Comparison of ENCODE assay signal across 30 cellular contexts in genomic region chr15:89774492-89774891, GRCh38. TPM values are rescaled to one million over a fixed set of nuclear protein-coding genes. Genes with fewer than 3 reads are reported as not detected.
DNase-seq lines count a peak whose midpoint lies in the region; ATAC-seq, FAIRE-seq and TF ChIP-seq lines count a peak whose summit lies in the region.
"Had no signal": no experiment of that assay in that cellular context is flagged by ENCODE, and none has a peak within 500 bp of the region (broad histone marks: within the 10 kb centered on the region; RNA-seq: fewer than 3 reads in every experiment).

No MANE protein-coding gene starts in this region.

- CTCF ChIA-PET in RWPE1 (lab: Yijun Ruan, JAX): interaction anchor here (1.0 to 1.6 kb wide), 3 partner anchors 13 to 114 kb away, joined by 3 to 4 read pairs (median 3); no protein-coding TSS in a partner anchor

- H3K27me3 ChIP-seq in bronchial epithelial cell (ENCODE audit: control insufficient read depth, insufficient read depth, low read length): no peaks in the 10 kb centered on the region
- peaks cover 0 to 35% (median 9%) of the 10 kb centered on the region in 7 donors for H3K27me3 ChIP-seq in spleen (replicated peaks in 1 of 7)

- H3K4me3 ChIP-seq in bronchial epithelial cell (ENCODE audit: low read depth, low read length) (no peak overlapping the region), spleen (no peak overlapping the region)
- H3K4me3 ChIP-seq: BLaER1, GM23338, HAP-1 had no signal

- H3K27ac Mint-ChIP-seq in activated naive CD4-positive, alpha-beta T cell treated with anti-CD3 and anti-CD28 coated beads, Interleukin-2, amount 50 U/mL, for 72 hours: no peak overlapping the region
- H3K27ac Mint-ChIP-seq: CD4-positive, alpha-beta T cell; GM23338 had no signal

- DNase-seq in RWPE1 (ENCODE audit: low spot score) (peak; percentile 41), bronchial epithelial cell (ENCODE audit: low read depth) (peak; percentile 72), islet precursor cell (peak; percentile 61), spleen (peak; percentile 28), 8988T (no peak), retina (no peak), DMS 273 (lab: John Stamatoyannopoulos, UW; ENCODE audit: unreplicated experiment) (no peak)
- DNase-seq in activated naive CD4-positive, alpha-beta T cell treated with anti-CD3 and anti-CD28 coated beads, Interleukin-2, amount 50 U/mL, for 72 hours (ENCODE audit: low spot score in 2 of 2): no peak
- DNase-seq: ACHN; Caco-2; CD4-positive, alpha-beta T cell; DMS153; KBM-7; NCI-H1092 treated with DMSO at 0.1 percent for 48 hours; NCI-H1436 treated with DMSO at 0.1 percent for 48 hours; NCI-H2029 treated with DMSO at 0.1 percent for 48 hours; NCI-H2171; NCI-H345; NCI-H524 treated with DMSO at 0.1 percent for 48 hours; OCI-M1; SHP77 treated with DMSO at 0.1 percent for 48 hours had no signal

- no peak for FAIRE-seq in bronchial epithelial cell (lab: Jason Lieb, UNC)
- FAIRE-seq: GM12892, GM18507, HepG2, RCC 7860 had no signal

- H3K9me3 Mint-ChIP-seq in activated naive CD4-positive, alpha-beta T cell treated with anti-CD3 and anti-CD28 coated beads, Interleukin-2, amount 50 U/mL, for 72 hours: no peaks in the 10 kb centered on the region
- H3K9me3 Mint-ChIP-seq: CD4-positive, alpha-beta T cell; GM23338 had no signal

- H3K36me3 ChIP-seq in bronchial epithelial cell (ENCODE audit: control insufficient read depth, insufficient read depth, low read length) (no peaks in the 10 kb centered on the region), spleen (no peaks in the 10 kb centered on the region)
- H3K36me3 ChIP-seq: BLaER1, HAP-1 had no signal

- 90 to 98% (median 94%) methylated on average over 5 of the region's 5 CpGs for WGBS in spleen, 5 donors

- ATAC-seq in activated naive CD4-positive, alpha-beta T cell treated with anti-CD3 and anti-CD28 coated beads, Interleukin-2, amount 50 U/mL, for 72 hours: no peak
- ATAC-seq: GM23338, HepG2, SK-N-SH treated with all-trans-retinoic acid at 6 μM for 48 hours had no signal

- intact Hi-C loops in spleen (cut with DNase I; ENCODE audit: low total_unique reads): no loop called here

- H3K27ac ChIP-seq in RWPE1 (no peak overlapping the region), spleen (no peak overlapping the region)
- H3K27ac ChIP-seq: BLaER1 had no signal

- no peak for TF ChIP-seq POLR2A in spleen (IDR thresholded peaks at IDR 0.05)

- POLR2A ChIA-PET in RWPE1 (lab: Yijun Ruan, JAX; ENCODE audit: low non-redundant PET): no interaction called here

- no peak for TF ChIP-seq CTCF in RWPE1 (conservative IDR thresholded peaks at IDR 0.05; ENCODE audit: low read depth)
- no peak for TF ChIP-seq CTCF in bronchial epithelial cell (IDR thresholded peaks at IDR 0.05; ENCODE audit: insufficient read depth, low read length, severe bottlenecking)
- TF ChIP-seq CTCF in spleen (IDR thresholded peaks at IDR 0.05 in 8 of 11, conservative IDR thresholded peaks at IDR 0.05 in 3 of 11): no peak

- no peaks in the 10 kb centered on the region for H3K36me3 Mint-ChIP-seq in activated naive CD4-positive, alpha-beta T cell treated with anti-CD3 and anti-CD28 coated beads, Interleukin-2, amount 50 U/mL, for 72 hours

- no peaks in the 10 kb centered on the region for H3K9me3 ChIP-seq in spleen
- H3K9me3 ChIP-seq: BLaER1, Caco-2, HAP-1 had no signal

- H3K4me1 ChIP-seq in spleen: peaks cover 0 to 20% (median 14%) of the 10 kb centered on the region in 6 donors

RNA-seq across cellular contexts. Expression of gene MESP2, which starts 1.6 kb away (rescaled TPM):
- 0.13 and 0.26 TPM in 2 replicates for total RNA-seq in bronchial epithelial cell
- total RNA-seq in spleen: not detected
- under 1 TPM in 1 of 3 donors, not detected in 2; 0.05 TPM for polyA plus RNA-seq in spleen
- total RNA-seq in activated naive CD4-positive, alpha-beta T cell treated with anti-CD3 and anti-CD28 coated beads, Interleukin-2, amount 50 U/mL, for 72 hours: not detected
- total RNA-seq: CD4-positive, alpha-beta T cell; G401; HepG2 had no signal
- polyA plus RNA-seq: HepG2 had no signal

RNA-seq across cellular contexts. Expression of gene MESP1, which starts 23.4 kb away (rescaled TPM):
- total RNA-seq in bronchial epithelial cell: 0.26 and 1.4 TPM in 2 replicates
- 1 to 10 TPM in 1 of 7 donors, under 1 TPM in 6; 0.19 to 1.0 (median 0.60) TPM for total RNA-seq in spleen
- 1 to 10 TPM in 1 of 3 donors, under 1 TPM in 2; 0.45 to 1.2 (median 0.61) TPM for polyA plus RNA-seq in spleen
- total RNA-seq in activated naive CD4-positive, alpha-beta T cell treated with anti-CD3 and anti-CD28 coated beads, Interleukin-2, amount 50 U/mL, for 72 hours: 1 to 10 TPM; 3.0 to 6.2 TPM
- total RNA-seq: G401, HepG2 had no signal
- polyA plus RNA-seq: HepG2 had no signal

RNA-seq across cellular contexts. Expression of gene ANPEP, which starts 40.2 kb away (rescaled TPM):
- total RNA-seq in bronchial epithelial cell (0.13 and 0.53 TPM in 2 replicates), spleen (100 to 1,000 TPM in 1 of 7 donors, 10 to 100 TPM in 6; 16.6 to 226 (median 35.1) TPM)
- polyA plus RNA-seq in spleen: 10 to 100 TPM in 1 of 3 donors, 1 to 10 TPM in 2; 1.3 to 11.0 (median 7.7) TPM
- under 1 TPM; 0.33 to 0.34 TPM for total RNA-seq in activated naive CD4-positive, alpha-beta T cell treated with anti-CD3 and anti-CD28 coated beads, Interleukin-2, amount 50 U/mL, for 72 hours
- total RNA-seq: G401 had no signal

Comparison
In these comparisons a context has a peak if more than half of its experiments do, and no peak if none do; other contexts are left out.
1. DNase-seq: peak in RWPE1 (single experiment), bronchial epithelial cell (single experiment), islet precursor cell (single experiment) and spleen (single experiment); none in 8988T (single experiment), retina (single experiment), activated naive CD4-positive, alpha-beta T cell treated with anti-CD3 and anti-CD28 coated beads, Interleukin-2, amount 50 U/mL, for 72 hours (0 of 2) and DMS 273 (single experiment).
2. RNA of gene ANPEP, which starts 40.2 kb away (total RNA-seq): 16.6 to 226 TPM in spleen; 0.13 to 0.53 TPM in bronchial epithelial cell and 0.33 to 0.34 TPM in activated naive CD4-positive, alpha-beta T cell treated with anti-CD3 and anti-CD28 coated beads, Interleukin-2, amount 50 U/mL, for 72 hours; every median in the first group is over 10 times any median in the second.